Comparison of ENCODE assay signal across 21 cellular contexts in the genomic region with DNA sequence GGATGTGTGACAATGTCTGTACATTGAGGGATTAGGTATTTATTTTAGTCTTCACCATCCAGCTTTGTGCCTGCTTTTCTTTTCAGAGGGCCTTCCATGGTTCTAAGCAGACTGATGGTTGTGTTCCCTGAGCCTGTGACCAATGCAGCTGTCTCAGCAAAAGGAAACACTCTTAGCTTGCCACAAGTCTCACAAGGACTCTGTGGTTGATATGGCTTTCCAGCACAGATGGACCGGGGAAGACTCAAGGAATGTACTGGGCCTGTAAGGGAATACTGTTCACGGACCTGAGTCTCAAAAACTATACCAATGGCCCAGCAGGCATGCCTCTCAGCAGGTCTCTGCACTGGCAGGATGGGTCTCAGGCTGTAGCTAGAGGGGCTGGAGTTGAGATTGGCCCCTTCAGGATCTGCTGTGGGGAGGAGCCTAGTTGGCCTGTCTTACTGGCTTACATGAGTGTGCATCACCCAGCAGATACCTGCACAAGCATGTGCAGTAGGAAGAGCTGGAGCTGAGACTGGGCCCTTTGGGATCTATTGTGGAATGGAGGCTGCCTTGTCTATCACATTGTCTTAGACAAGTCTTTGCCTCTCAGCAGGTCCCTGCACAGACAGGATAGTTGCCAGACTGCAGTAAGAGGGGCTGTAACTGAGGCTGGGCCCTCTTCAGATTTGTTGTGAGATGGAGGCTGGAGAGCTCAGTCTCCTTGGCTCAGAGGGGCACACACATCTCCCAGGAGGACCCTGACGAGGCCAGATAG. TPM values are rescaled to one million over a fixed set of nuclear protein-coding genes. Genes with fewer than 3 reads are reported as not detected.
A peak's percentile ranks its signal among the peaks of the same experiment; 100 is the strongest.
DNase-seq lines count a peak whose midpoint lies in the region; ATAC-seq and TF ChIP-seq lines count a peak whose summit lies in the region.
"Had no signal": no experiment of that assay in that cellular context is flagged by ENCODE, and none has a peak within 500 bp of the region (broad histone marks: within the 10 kb centered on the region; RNA-seq: fewer than 3 reads in every experiment).

No MANE protein-coding gene starts in this region.

- no peaks in the 10 kb centered on the region for H3K36me3 ChIP-seq in WERI-Rb-1

- no peak for TF ChIP-seq CTCF in WERI-Rb-1 (IDR thresholded peaks at IDR 0.05; ENCODE audit: low read depth, low read length)

- ATAC-seq in GM19035 (IDR thresholded peaks at IDR 0.05; ENCODE audit: unreplicated experiment) (peak; percentile 14), HG02870 (IDR thresholded peaks at IDR 0.05; ENCODE audit: unreplicated experiment) (peak; percentile 15)
- peak; percentile 34 for ATAC-seq in stimulated activated effector memory CD8-positive, alpha-beta T cell treated with anti-CD3 and anti-CD28 coated beads, Interleukin-12 subunit alpha, Interleukin-12 subunit beta, amount 100 ng/mL, for 72 hours
- ATAC-seq: activated naive CD4-positive, alpha-beta T cell treated with anti-CD3 and anti-CD28 coated beads, Interleukin-2, amount 50 U/mL, for 72 hours had no signal

- no peaks in the 10 kb centered on the region for H3K27me3 Mint-ChIP-seq in activated naive CD4-positive, alpha-beta T cell treated with anti-CD3 and anti-CD28 coated beads for 36 hours (ENCODE audit: low read depth)
- H3K27me3 Mint-ChIP-seq: activated CD4-positive, alpha-beta memory T cell treated with anti-CD3 and anti-CD28 coated beads for 36 hours; progenitor cell of endocrine pancreas had no signal

- 0 out of 2 replicates have a peak overlapping the region, but pooled peaks have one; percentile 18 for H3K27ac ChIP-seq in WERI-Rb-1
- H3K27ac ChIP-seq: BLaER1 had no signal

- H3K4me1 Mint-ChIP-seq in stimulated activated effector memory CD8-positive, alpha-beta T cell treated with anti-CD3 and anti-CD28 coated beads, Interleukin-12 subunit alpha, Interleukin-12 subunit beta, amount 100 ng/mL, for 72 hours: no peaks in the 10 kb centered on the region
- H3K4me1 Mint-ChIP-seq in activated naive CD4-positive, alpha-beta T cell treated with anti-CD3 and anti-CD28 coated beads for 36 hours (ENCODE audit: low read depth): no peaks in the 10 kb centered on the region
- H3K4me1 Mint-ChIP-seq: nephron had no signal

- peaks cover 6% of the 10 kb centered on the region for H3K9me3 Mint-ChIP-seq in stimulated activated effector memory CD8-positive, alpha-beta T cell treated with anti-CD3 and anti-CD28 coated beads, Interleukin-12 subunit alpha, Interleukin-12 subunit beta, amount 100 ng/mL, for 72 hours
- H3K9me3 Mint-ChIP-seq in activated naive CD4-positive, alpha-beta T cell treated with anti-CD3 and anti-CD28 coated beads for 36 hours: peaks cover 4% of the 10 kb centered on the region

- H3K27ac Mint-ChIP-seq in stimulated activated effector memory CD8-positive, alpha-beta T cell treated with anti-CD3 and anti-CD28 coated beads, Interleukin-12 subunit alpha, Interleukin-12 subunit beta, amount 100 ng/mL, for 72 hours: no peak overlapping the region
- H3K27ac Mint-ChIP-seq in activated naive CD4-positive, alpha-beta T cell treated with anti-CD3 and anti-CD28 coated beads for 36 hours: no peak overlapping the region
- H3K27ac Mint-ChIP-seq: activated CD4-positive, alpha-beta memory T cell treated with anti-CD3 and anti-CD28 coated beads for 36 hours; activated naive CD4-positive, alpha-beta T cell treated with anti-CD3 and anti-CD28 coated beads, Interleukin-2, amount 50 U/mL, for 72 hours; nephron; progenitor cell of endocrine pancreas had no signal

- H3K4me3 Mint-ChIP-seq in stimulated activated effector memory CD8-positive, alpha-beta T cell treated with anti-CD3 and anti-CD28 coated beads, Interleukin-12 subunit alpha, Interleukin-12 subunit beta, amount 100 ng/mL, for 72 hours: no peak overlapping the region
- H3K4me3 Mint-ChIP-seq in activated naive CD4-positive, alpha-beta T cell treated with anti-CD3 and anti-CD28 coated beads for 36 hours: no peak overlapping the region
- H3K4me3 Mint-ChIP-seq: activated CD4-positive, alpha-beta memory T cell treated with anti-CD3 and anti-CD28 coated beads for 36 hours; activated T-cell treated with anti-CD3 and anti-CD28 coated beads, Interleukin-2, amount 50 U/mL, for 4 hours; nephron had no signal

- H3K36me3 Mint-ChIP-seq in stimulated activated effector memory CD8-positive, alpha-beta T cell treated with anti-CD3 and anti-CD28 coated beads, Interleukin-12 subunit alpha, Interleukin-12 subunit beta, amount 100 ng/mL, for 72 hours: no peaks in the 10 kb centered on the region
- H3K36me3 Mint-ChIP-seq in activated naive CD4-positive, alpha-beta T cell treated with anti-CD3 and anti-CD28 coated beads for 36 hours (ENCODE audit: low read depth): peaks cover 2% of the 10 kb centered on the region

- no peak overlapping the region for H3K4me3 ChIP-seq in WERI-Rb-1 (ENCODE audit: low read depth, low read length)
- H3K4me3 ChIP-seq: BLaER1, skin epidermis had no signal

- no peaks in the 10 kb centered on the region for H3K9me3 ChIP-seq in WERI-Rb-1 (ENCODE audit: severe bottlenecking)
- H3K9me3 ChIP-seq: BLaER1 had no signal

- CTCF ChIA-PET in activated naive CD4-positive, alpha-beta T cell treated with anti-CD3 and anti-CD28 coated beads for 36 hours (lab: Charles Lee): interaction anchor here (0.6 kb wide), 1 partner anchor 268 kb away, joined by 3 read pairs; no protein-coding TSS in a partner anchor

- no peaks in the 10 kb centered on the region for H3K27me3 ChIP-seq in WERI-Rb-1 (ENCODE audit: insufficient read depth, low read depth, severe bottlenecking)
- H3K27me3 ChIP-seq: BLaER1 had no signal

- DNase-seq in WERI-Rb-1 (no peak), T1000 (lab: John Stamatoyannopoulos, UW) (no peak), 8988T (no peak)
- no peak for DNase-seq in stimulated activated effector memory CD8-positive, alpha-beta T cell treated with anti-CD3 and anti-CD28 coated beads, Interleukin-12 subunit alpha, Interleukin-12 subunit beta, amount 100 ng/mL, for 72 hours (ENCODE audit: low spot score in 2 of 2)
- no peak for DNase-seq in activated naive CD4-positive, alpha-beta T cell treated with anti-CD3 and anti-CD28 coated beads for 36 hours
- DNase-seq: activated CD4-positive, alpha-beta memory T cell treated with anti-CD3 and anti-CD28 coated beads for 36 hours; activated T-cell treated with anti-CD3 and anti-CD28 coated beads, Interleukin-2, amount 50 U/mL, for 4 hours; hippocampal formation; NCI-H187; NK-92 treated with Interleukin-12 subunit alpha and Interleukin-12 subunit beta, amount 100 ng/mL, for 24 hours; stimulated activated CD4-positive, alpha-beta T cell treated with anti-CD3 and anti-CD28 coated beads, Interleukin-4, amount 100 ng/mL, for 4 hours; substantia nigra; SW 1271 had no signal

- intact Hi-C loops in activated naive CD4-positive, alpha-beta T cell treated with anti-CD3 and anti-CD28 coated beads for 36 hours (cut with micrococcal nuclease): no loop called here

RNA-seq across cellular contexts. Expression of gene PDC, which starts 52.0 kb away (rescaled TPM):
- not detected for total RNA-seq in activated naive CD4-positive, alpha-beta T cell treated with anti-CD3 and anti-CD28 coated beads for 36 hours
- total RNA-seq: activated CD4-positive, alpha-beta memory T cell treated with anti-CD3 and anti-CD28 coated beads for 36 hours; activated naive CD4-positive, alpha-beta T cell treated with anti-CD3 and anti-CD28 coated beads, Interleukin-2, amount 50 U/mL, for 72 hours; activated T-cell treated with anti-CD3 and anti-CD28 coated beads, Interleukin-2, amount 50 U/mL, for 4 hours; mesenteric fat pad; progenitor cell of endocrine pancreas had no signal
